In genomic region chr3:112136959-112137693, GRCh38 we compare ENCODE assay signal across 9 cellular contexts. TPM values are rescaled to one million over a fixed set of nuclear protein-coding genes. Genes with fewer than 3 reads are reported as not detected.
A peak's percentile ranks its signal among the peaks of the same experiment; 100 is the strongest.
DNase-seq lines count a peak whose midpoint lies in the region; ATAC-seq and TF ChIP-seq lines count a peak whose summit lies in the region.
"Had no signal": no experiment of that assay in that cellular context is flagged by ENCODE, and none has a peak within 500 bp of the region (broad histone marks: within the 10 kb centered on the region; RNA-seq: fewer than 3 reads in every experiment).

No MANE protein-coding gene starts in this region.

- H3K27ac ChIP-seq in C4-2B, result no peak overlapping the region
- no peak overlapping the region for H3K27ac ChIP-seq in RWPE1
- H3K27ac ChIP-seq in endodermal cell (ENCODE audit: low read depth, low read length), result peak overlapping the region; percentile 68
- H3K27ac ChIP-seq in mesodermal cell (ENCODE audit: low read depth, low read length, severe bottlenecking), result peak overlapping the region; percentile 54
- H3K27ac ChIP-seq: SK-N-MC had no signal

- no peaks in the 10 kb centered on the region for H3K36me3 ChIP-seq in endodermal cell (ENCODE audit: control insufficient read depth, insufficient read depth, low read length)
- no peaks in the 10 kb centered on the region for H3K36me3 ChIP-seq in mesodermal cell (ENCODE audit: control insufficient read depth, insufficient read depth, low read length)

- ATAC-seq in GM18907 (IDR thresholded peaks at IDR 0.05; ENCODE audit: unreplicated experiment), result peak; percentile 29
- ATAC-seq in HG02588 (IDR thresholded peaks at IDR 0.05; ENCODE audit: unreplicated experiment), result no peak
- no peak for ATAC-seq in GM21737 (IDR thresholded peaks at IDR 0.05; ENCODE audit: unreplicated experiment)

- H3K4me1 ChIP-seq in endodermal cell (ENCODE audit: control insufficient read depth, insufficient read depth, low read length) (peaks cover 5% of the 10 kb centered on the region), mesodermal cell (ENCODE audit: control insufficient read depth, insufficient read depth, low read length, poor library complexity, severe bottlenecking) (no peaks in the 10 kb centered on the region)

- peak; percentile 81 for TF ChIP-seq CTCF in C4-2B (conservative IDR thresholded peaks at IDR 0.05)
- TF ChIP-seq CTCF in RWPE1 (conservative IDR thresholded peaks at IDR 0.05; ENCODE audit: low read depth), result peak; percentile 80
- TF ChIP-seq CTCF in endodermal cell (conservative IDR thresholded peaks at IDR 0.05), result peak; percentile 85

- no peaks in the 10 kb centered on the region for H3K9me3 Mint-ChIP-seq in endodermal cell

- H3K9me3 ChIP-seq in endodermal cell (ENCODE audit: control insufficient read depth, low read length) (no peaks in the 10 kb centered on the region), mesodermal cell (ENCODE audit: control insufficient read depth, low read length) (no peaks in the 10 kb centered on the region)

- in situ Hi-C loops in KBM-7 (cut with MboI; ENCODE audit: low pct_unique_long_range_greater_than_20kb, low sequenced_read_pairs), result loop anchor here (25.0 kb wide), 1 partner anchor 375 kb away; no protein-coding TSS in a partner anchor

- no peak overlapping the region for H3K4me3 Mint-ChIP-seq in endodermal cell

- H3K27ac Mint-ChIP-seq in endodermal cell, result peak overlapping the region; percentile 88

- WGBS in endodermal cell (ENCODE audit: insufficient coverage in 1 of 2, insufficient read length in 1 of 2), 2 experiments, result 13 to 36% methylated on average over 1 to 5 of the region's 5 CpGs
- no CpG with 5 or more reads among the region's 5 CpGs for WGBS in mesodermal cell (ENCODE audit: insufficient coverage in 2 of 2), 2 experiments

- H3K27me3 ChIP-seq in endodermal cell (ENCODE audit: control insufficient read depth, insufficient read depth, low read length, poor library complexity, severe bottlenecking), result no peaks in the 10 kb centered on the region

- CTCF ChIA-PET in RWPE1 (lab: Yijun Ruan, JAX), result interaction anchor here (0.6 to 1.7 kb wide), 5 partner anchors 25 to 156 kb away, joined by 3 to 8 read pairs (median 5); no protein-coding TSS in a partner anchor

- H3K27me3 Mint-ChIP-seq in endodermal cell (ENCODE audit: insufficient read depth), result no peaks in the 10 kb centered on the region

- H3K36me3 Mint-ChIP-seq in endodermal cell (ENCODE audit: low read depth), result no peaks in the 10 kb centered on the region

- H3K4me3 ChIP-seq in endodermal cell (ENCODE audit: low read length) (no peak overlapping the region), mesodermal cell (ENCODE audit: extremely low read depth, insufficient read depth, low read length, poor library complexity, severe bottlenecking) (no peak overlapping the region)
- H3K4me3 ChIP-seq: SK-N-MC had no signal

- POLR2A ChIA-PET in RWPE1 (lab: Yijun Ruan, JAX; ENCODE audit: low non-redundant PET), result no interaction called here

- H3K9ac ChIP-seq in endodermal cell (ENCODE audit: extremely low read depth, low read length, poor library complexity, severe bottlenecking), result no peak overlapping the region

- DNase-seq in KBM-7 (peak; percentile 40), RWPE1 (ENCODE audit: low spot score) (peak; percentile 36), endodermal cell (peak; percentile 83)

- peaks cover 26% of the 10 kb centered on the region for H3K4me1 Mint-ChIP-seq in endodermal cell

RNA-seq across cellular contexts. Expression of gene GCSAM, which starts 4.1 kb away (rescaled TPM):
- not detected for total RNA-seq in endodermal cell
- not detected for polyA plus RNA-seq in endodermal cell (2013, experiment 1 of 2)
- not detected for polyA plus RNA-seq in endodermal cell (2013, experiment 2 of 2)
- polyA plus RNA-seq in mesodermal cell (2013, experiment 1 of 2), result not detected
- not detected for polyA plus RNA-seq in mesodermal cell (2013, experiment 2 of 2)

RNA-seq across cellular contexts. Expression of gene C3orf52, which starts 50.9 kb away (rescaled TPM):
- total RNA-seq in endodermal cell, result 1 to 10 TPM; 5.2 to 6.7 TPM
- polyA plus RNA-seq in endodermal cell (2013, experiment 1 of 2), result 9.5 TPM
- polyA plus RNA-seq in endodermal cell (2013, experiment 2 of 2), result 7.5 TPM
- polyA plus RNA-seq in mesodermal cell (2013, experiment 1 of 2), result 6.0 TPM
- polyA plus RNA-seq in mesodermal cell (2013, experiment 2 of 2), result 6.0 TPM

Comparison
In these comparisons a context has a peak if more than half of its experiments do, and no peak if none do; other contexts are left out.
1. H3K27ac ChIP-seq: peak in endodermal cell (single experiment) and mesodermal cell (single experiment); none in C4-2B (single experiment) and RWPE1 (single experiment).
2. Peak in every context shown above with its lines, with median percentiles within 50 percentile points of each other: CTCF ChIP-seq and DNase-seq.